In the genomic region with DNA sequence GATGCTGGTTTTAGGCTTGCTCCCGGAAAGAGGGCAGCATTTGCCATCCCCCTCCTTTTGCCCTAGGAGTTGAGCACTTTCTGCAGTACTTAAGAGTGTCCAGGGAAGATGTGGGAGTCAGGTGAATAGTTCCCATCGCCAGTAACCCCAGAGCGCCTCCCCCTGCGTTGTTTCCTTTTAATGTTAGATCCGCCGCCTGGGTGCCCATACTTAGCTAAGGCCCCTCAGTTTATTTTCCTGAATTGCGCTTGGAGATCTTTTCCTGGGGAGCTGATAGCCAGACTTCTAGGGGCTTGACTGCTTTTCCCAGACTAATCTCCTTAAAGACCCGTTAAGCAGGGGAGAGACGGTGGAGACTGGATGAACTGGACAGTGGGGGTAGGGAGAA, we compare ENCODE assay signal across 10 cellular contexts. TPM values are rescaled to one million over a fixed set of nuclear protein-coding genes. Genes with fewer than 3 reads are reported as not detected.
DNase-seq lines count a peak whose midpoint lies in the region; ATAC-seq and TF ChIP-seq lines count a peak whose summit lies in the region.
"Had no signal": no experiment of that assay in that cellular context is flagged by ENCODE, and none has a peak within 500 bp of the region (broad histone marks: within the 10 kb centered on the region; RNA-seq: fewer than 3 reads in every experiment).

No MANE protein-coding gene starts in this region.

- intact Hi-C loops in right cardiac atrium (cut with DNase I): no loop called here
- intact Hi-C loops in gastrocnemius medialis (cut with DNase I; ENCODE audit: low total_unique reads): no loop called here

- H3K9me3 Mint-ChIP-seq in activated CD8-positive, alpha-beta memory T cell treated with anti-CD3 and anti-CD28 coated beads, Interleukin-2, amount 10 ng/mL, durations not matched to agents 7 days and 5 days (ENCODE audit: low read depth): no peaks in the 10 kb centered on the region

- DNase-seq in H7 (peak; percentile 38), right cardiac atrium (no peak), gastrocnemius medialis (no peak), hippocampal formation (lab: John Stamatoyannopoulos, UW) (no peak), GM20000 (ENCODE audit: low spot score) (no peak), NK-92 (lab: John Stamatoyannopoulos, UW; ENCODE audit: unreplicated experiment) (no peak)
- DNase-seq in activated CD8-positive, alpha-beta memory T cell treated with anti-CD3 and anti-CD28 coated beads, Interleukin-2, amount 10 ng/mL, durations not matched to agents 7 days and 5 days: no peak
- DNase-seq: naive B cell, RPMI8226 had no signal

- TF ChIP-seq POLR2A in gastrocnemius medialis (IDR thresholded peaks at IDR 0.05): no peak

- H3K9me3 ChIP-seq in right cardiac atrium (ENCODE audit: control insufficient read depth, low read length): no peaks in the 10 kb centered on the region
- H3K9me3 ChIP-seq in gastrocnemius medialis: no peaks in the 10 kb centered on the region

- no peaks in the 10 kb centered on the region for H3K4me1 Mint-ChIP-seq in activated CD8-positive, alpha-beta memory T cell treated with anti-CD3 and anti-CD28 coated beads, Interleukin-2, amount 10 ng/mL, durations not matched to agents 7 days and 5 days

- H3K27me3 ChIP-seq in H7 (ENCODE audit: control insufficient read depth, insufficient read depth, low read length) (peaks cover 15% of the 10 kb centered on the region), right cardiac atrium (ENCODE audit: control insufficient read depth, insufficient read depth) (no peaks in the 10 kb centered on the region), gastrocnemius medialis (peaks cover 6 to 15% (median 9%) of the 10 kb centered on the region in 3 donors)

- H3K4me1 ChIP-seq in right cardiac atrium (ENCODE audit: control insufficient read depth, insufficient read depth, low read length): no peaks in the 10 kb centered on the region
- no peaks in the 10 kb centered on the region for H3K4me1 ChIP-seq in gastrocnemius medialis

- 1% methylated on average over 9 of the region's 9 CpGs for WGBS in right cardiac atrium

- H3K36me3 ChIP-seq in H7 (replicated peaks; ENCODE audit: control insufficient read depth, insufficient read depth, low read length): no peaks in the 10 kb centered on the region
- H3K36me3 ChIP-seq in gastrocnemius medialis: no peaks in the 10 kb centered on the region

- peaks cover 32% of the 10 kb centered on the region for H3K27me3 Mint-ChIP-seq in activated CD8-positive, alpha-beta memory T cell treated with anti-CD3 and anti-CD28 coated beads, Interleukin-2, amount 10 ng/mL, durations not matched to agents 7 days and 5 days

- in situ Hi-C loops in gastrocnemius medialis (cut with MboI; ENCODE audit: low sequenced_read_pairs in 4 of 4): no loop called here

- ATAC-seq in SK-N-SH treated with all-trans-retinoic acid at 6 μM for 48 hours (peak; percentile 30), right cardiac atrium (peak in 1 of 2 donors; percentile 19), gastrocnemius medialis (no peak)
- ATAC-seq in activated CD8-positive, alpha-beta memory T cell treated with anti-CD3 and anti-CD28 coated beads, Interleukin-2, amount 10 ng/mL, durations not matched to agents 7 days and 5 days: no peak

- H3K36me3 Mint-ChIP-seq in activated CD8-positive, alpha-beta memory T cell treated with anti-CD3 and anti-CD28 coated beads, Interleukin-2, amount 10 ng/mL, durations not matched to agents 7 days and 5 days: no peaks in the 10 kb centered on the region
- H3K36me3 Mint-ChIP-seq: naive B cell had no signal

- TF ChIP-seq CTCF in gastrocnemius medialis (IDR thresholded peaks at IDR 0.05 in 4 of 5, conservative IDR thresholded peaks at IDR 0.05 in 1 of 5) (no peak), GM20000 (IDR thresholded peaks at IDR 0.05; ENCODE audit: extremely low read depth, missing control alignments) (no peak)

- H3K4me3 ChIP-seq in H7 (ENCODE audit: insufficient read depth, low read depth, low read length) (peak overlapping the region; percentile 75), right cardiac atrium (ENCODE audit: low read length) (peak overlapping the region; percentile 45), gastrocnemius medialis (peak overlapping the region; percentile 54 to 58 (median 56))

- no peak overlapping the region for H3K27ac ChIP-seq in right cardiac atrium (ENCODE audit: low read length)
- no peak overlapping the region for H3K27ac ChIP-seq in gastrocnemius medialis

- H3K27ac Mint-ChIP-seq in activated CD8-positive, alpha-beta memory T cell treated with anti-CD3 and anti-CD28 coated beads, Interleukin-2, amount 10 ng/mL, durations not matched to agents 7 days and 5 days: no peak overlapping the region
- H3K27ac Mint-ChIP-seq: naive B cell had no signal

- H3K4me3 Mint-ChIP-seq in activated CD8-positive, alpha-beta memory T cell treated with anti-CD3 and anti-CD28 coated beads, Interleukin-2, amount 10 ng/mL, durations not matched to agents 7 days and 5 days: no peak overlapping the region

- CTCF ChIA-PET in activated CD8-positive, alpha-beta memory T cell treated with anti-CD3 and anti-CD28 coated beads, Interleukin-2, amount 10 ng/mL, durations not matched to agents 7 days and 5 days (lab: Charles Lee): no interaction called here

TF ChIP-seq in SK-N-SH treated with all-trans-retinoic acid at 6 μM for 48 hours, 23 proteins besides CTCF, POLR2A, EP300 and RAD21 (continues in another document):
- TF ChIP-seq BACH2 (CRISPR knock-in tag; IDR thresholded peaks at IDR 0.05; ENCODE audit: borderline replicate concordance): no peak
- TF ChIP-seq ZFP30 (CRISPR knock-in tag; IDR thresholded peaks at IDR 0.05): no peak
- no peak for TF ChIP-seq TOX (CRISPR knock-in tag; IDR thresholded peaks at IDR 0.05; ENCODE audit: borderline replicate concordance)
- TF ChIP-seq PPARA (CRISPR knock-in tag; IDR thresholded peaks at IDR 0.05; ENCODE audit: borderline replicate concordance): no peak
- TF ChIP-seq, protein P1, sequence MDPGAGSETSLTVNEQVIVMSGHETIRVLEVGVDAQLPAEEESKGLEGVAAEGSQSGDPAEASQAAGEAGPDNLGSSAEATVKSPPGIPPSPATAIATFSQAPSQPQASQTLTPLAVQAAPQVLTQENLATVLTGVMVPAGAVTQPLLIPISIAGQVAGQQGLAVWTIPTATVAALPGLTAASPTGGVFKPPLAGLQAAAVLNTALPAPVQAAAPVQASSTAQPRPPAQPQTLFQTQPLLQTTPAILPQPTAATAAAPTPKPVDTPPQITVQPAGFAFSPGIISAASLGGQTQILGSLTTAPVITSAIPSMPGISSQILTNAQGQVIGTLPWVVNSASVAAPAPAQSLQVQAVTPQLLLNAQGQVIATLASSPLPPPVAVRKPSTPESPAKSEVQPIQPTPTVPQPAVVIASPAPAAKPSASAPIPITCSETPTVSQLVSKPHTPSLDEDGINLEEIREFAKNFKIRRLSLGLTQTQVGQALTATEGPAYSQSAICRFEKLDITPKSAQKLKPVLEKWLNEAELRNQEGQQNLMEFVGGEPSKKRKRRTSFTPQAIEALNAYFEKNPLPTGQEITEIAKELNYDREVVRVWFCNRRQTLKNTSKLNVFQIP (CRISPR knock-in tag; IDR thresholded peaks at IDR 0.05; ENCODE audit: borderline replicate concordance, low read depth): no peak
- no peak for TF ChIP-seq ZNF8 (CRISPR knock-in tag; IDR thresholded peaks at IDR 0.05)
- TF ChIP-seq, protein P2, sequence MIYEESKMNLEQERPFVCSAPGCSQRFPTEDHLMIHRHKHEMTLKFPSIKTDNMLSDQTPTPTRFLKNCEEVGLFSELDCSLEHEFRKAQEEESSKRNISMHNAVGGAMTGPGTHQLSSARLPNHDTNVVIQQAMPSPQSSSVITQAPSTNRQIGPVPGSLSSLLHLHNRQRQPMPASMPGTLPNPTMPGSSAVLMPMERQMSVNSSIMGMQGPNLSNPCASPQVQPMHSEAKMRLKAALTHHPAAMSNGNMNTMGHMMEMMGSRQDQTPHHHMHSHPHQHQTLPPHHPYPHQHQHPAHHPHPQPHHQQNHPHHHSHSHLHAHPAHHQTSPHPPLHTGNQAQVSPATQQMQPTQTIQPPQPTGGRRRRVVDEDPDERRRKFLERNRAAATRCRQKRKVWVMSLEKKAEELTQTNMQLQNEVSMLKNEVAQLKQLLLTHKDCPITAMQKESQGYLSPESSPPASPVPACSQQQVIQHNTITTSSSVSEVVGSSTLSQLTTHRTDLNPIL (CRISPR knock-in tag; IDR thresholded peaks at IDR 0.05; ENCODE audit: low read depth): no peak
- TF ChIP-seq TCF4 (CRISPR knock-in tag; IDR thresholded peaks at IDR 0.05; ENCODE audit: borderline replicate concordance): no peak
- no peak for TF ChIP-seq ZNF70 (CRISPR knock-in tag; IDR thresholded peaks at IDR 0.05)
- no peak for TF ChIP-seq SNAI2 (CRISPR knock-in tag; IDR thresholded peaks at IDR 0.05)
- TF ChIP-seq RARB (CRISPR knock-in tag; IDR thresholded peaks at IDR 0.05): no peak
- no peak for TF ChIP-seq ZC3H10 (CRISPR knock-in tag; IDR thresholded peaks at IDR 0.05)
- TF ChIP-seq ZNF565 (CRISPR knock-in tag; conservative IDR thresholded peaks at IDR 0.05; ENCODE audit: low read depth): no peak
- TF ChIP-seq, protein P3, sequence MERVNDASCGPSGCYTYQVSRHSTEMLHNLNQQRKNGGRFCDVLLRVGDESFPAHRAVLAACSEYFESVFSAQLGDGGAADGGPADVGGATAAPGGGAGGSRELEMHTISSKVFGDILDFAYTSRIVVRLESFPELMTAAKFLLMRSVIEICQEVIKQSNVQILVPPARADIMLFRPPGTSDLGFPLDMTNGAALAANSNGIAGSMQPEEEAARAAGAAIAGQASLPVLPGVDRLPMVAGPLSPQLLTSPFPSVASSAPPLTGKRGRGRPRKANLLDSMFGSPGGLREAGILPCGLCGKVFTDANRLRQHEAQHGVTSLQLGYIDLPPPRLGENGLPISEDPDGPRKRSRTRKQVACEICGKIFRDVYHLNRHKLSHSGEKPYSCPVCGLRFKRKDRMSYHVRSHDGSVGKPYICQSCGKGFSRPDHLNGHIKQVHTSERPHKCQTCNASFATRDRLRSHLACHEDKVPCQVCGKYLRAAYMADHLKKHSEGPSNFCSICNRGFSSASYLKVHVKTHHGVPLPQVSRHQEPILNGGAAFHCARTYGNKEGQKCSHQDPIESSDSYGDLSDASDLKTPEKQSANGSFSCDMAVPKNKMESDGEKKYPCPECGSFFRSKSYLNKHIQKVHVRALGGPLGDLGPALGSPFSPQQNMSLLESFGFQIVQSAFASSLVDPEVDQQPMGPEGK (CRISPR knock-in tag; IDR thresholded peaks at IDR 0.05; ENCODE audit: borderline replicate concordance): no peak

RNA-seq across cellular contexts. Expression of a gene that starts 0.4 kb away (rescaled TPM):
- 21.2 and 24.2 TPM in 2 replicates for total RNA-seq in H7 (2014; rRNA removed; shearing (Covaris generic))
- total RNA-seq in right cardiac atrium (1 to 10 TPM in 1 of 4 donors, under 1 TPM in 3; 0.44 to 1.1 (median 0.54) TPM), gastrocnemius medialis (under 1 TPM in 2 of 4 donors, not detected in 2; 0.03 to 0.13 TPM)
- 0.02 TPM for polyA plus RNA-seq in right cardiac atrium
- total RNA-seq in activated CD8-positive, alpha-beta memory T cell treated with anti-CD3 and anti-CD28 coated beads, Interleukin-2, amount 10 ng/mL, durations not matched to agents 7 days and 5 days: not detected

RNA-seq across cellular contexts. Expression of a gene that starts 39.8 kb away (rescaled TPM):
- total RNA-seq in H7 (2014; rRNA removed; shearing (Covaris generic)): 10.3 and 17.3 TPM in 2 replicates
- total RNA-seq in right cardiac atrium (under 1 TPM; 0.09 to 0.23 (median 0.11) TPM), gastrocnemius medialis (under 1 TPM in 1 of 4 donors, not detected in 3; 0.13 TPM)
- not detected for polyA plus RNA-seq in right cardiac atrium
- not detected for total RNA-seq in activated CD8-positive, alpha-beta memory T cell treated with anti-CD3 and anti-CD28 coated beads, Interleukin-2, amount 10 ng/mL, durations not matched to agents 7 days and 5 days

Comparison
In these comparisons a context has a peak if more than half of its experiments do, and no peak if none do; other contexts are left out.
1. RNA of a gene that starts 0.4 kb away (total RNA-seq): 21.2 to 24.2 TPM in H7; 0.44 to 1.1 TPM in right cardiac atrium, 0.03 to 0.13 TPM in gastrocnemius medialis and not detected in activated CD8-positive, alpha-beta memory T cell treated with anti-CD3 and anti-CD28 coated beads, Interleukin-2, amount 10 ng/mL, durations not matched to agents 7 days and 5 days; every median in the first group is over 10 times any median in the second.
2. Peak in every context shown above with its lines, with median percentiles within 50 percentile points of each other: H3K4me3 ChIP-seq.